Comparison of ENCODE assay signal across 1 cellular context in the genomic region with DNA sequence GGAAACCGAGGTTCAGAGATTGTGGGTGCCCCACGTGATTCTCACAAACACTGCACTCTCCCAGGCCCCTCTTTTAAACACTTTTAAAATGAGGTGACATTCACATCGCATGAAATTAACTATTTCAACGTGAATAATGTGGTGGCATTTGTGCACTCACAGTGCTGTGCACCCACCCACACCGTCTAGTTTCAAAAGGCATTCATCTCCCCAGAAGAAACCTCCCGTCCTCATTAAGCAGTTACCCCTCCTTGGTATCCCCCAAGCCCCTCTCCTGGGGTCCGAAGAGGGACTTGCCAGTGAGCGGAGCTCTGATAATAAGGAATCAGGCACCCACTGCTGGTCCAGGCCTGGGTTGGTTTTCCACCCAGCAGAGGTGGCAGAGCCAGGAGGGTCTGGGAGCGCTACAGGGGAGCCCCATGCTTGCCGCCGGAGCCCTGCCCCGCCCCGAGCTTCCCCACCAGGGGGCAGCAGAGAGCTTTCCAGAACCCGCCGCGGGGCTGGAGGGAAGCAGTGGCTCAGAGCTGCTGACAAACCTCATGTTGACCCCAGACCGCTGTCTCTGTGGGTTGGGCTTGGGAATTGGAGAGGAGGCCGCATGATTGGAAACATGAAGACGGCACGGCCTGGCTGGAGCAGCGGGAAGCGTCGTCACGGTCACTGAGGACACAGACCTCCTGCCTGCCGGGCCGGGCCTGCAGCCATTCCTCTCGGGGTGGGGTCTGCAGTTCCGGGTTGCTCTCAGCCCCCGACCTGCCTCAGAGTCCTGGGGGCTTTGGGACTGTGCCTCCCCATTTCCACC.
TF ChIP-seq lines count a peak whose summit lies in the region.

No MANE protein-coding gene starts in this region.

TF ChIP-seq in Ishikawa, 13 proteins besides CTCF, POLR2A, EP300 and RAD21 (continued from another document):
- no peak for TF ChIP-seq EGR1 (IDR thresholded peaks at IDR 0.05)
- TF ChIP-seq YY1 (IDR thresholded peaks at IDR 0.05; ENCODE audit: low read depth) = no peak
- TF ChIP-seq CREB1 (IDR thresholded peaks at IDR 0.05; ENCODE audit: low read depth) = no peak
- TF ChIP-seq NFIC (IDR thresholded peaks at IDR 0.05) = no peak
